Comparison of ENCODE assay signal across 8 cellular contexts in genomic region chr1:18299441-18300338, GRCh38.
A peak's percentile ranks its signal among the peaks of the same experiment; 100 is the strongest.
DNase-seq lines count a peak whose midpoint lies in the region; ATAC-seq and TF ChIP-seq lines count a peak whose summit lies in the region.

No MANE protein-coding gene starts in this region.

- no peaks in the 10 kb centered on the region for H3K27me3 ChIP-seq in Caco-2 (replicated peaks; ENCODE audit: control insufficient read depth, insufficient read depth, low read length)
- H3K27me3 ChIP-seq in GM23338 (ENCODE audit: insufficient read depth) = no peaks in the 10 kb centered on the region
- H3K27me3 ChIP-seq in Peyer's patch = no peaks in the 10 kb centered on the region
- H3K27me3 ChIP-seq in uterus = no peaks in the 10 kb centered on the region
- no peaks in the 10 kb centered on the region for H3K27me3 ChIP-seq in ovary

- no peak overlapping the region for H3K27ac Mint-ChIP-seq in Caco-2 (ENCODE audit: unreplicated experiment)
- peak overlapping the region; percentile 85 for H3K27ac Mint-ChIP-seq in GM23338

- TF ChIP-seq CTCF in Caco-2 (IDR thresholded peaks at IDR 0.05; ENCODE audit: insufficient read depth in 1 of 2, low read depth in 1 of 2, low read length in 1 of 2, severe bottlenecking in 1 of 2, unreplicated experiment in 1 of 2) (peak; percentile 62 to 67), GM23338 (conservative IDR thresholded peaks at IDR 0.05; ENCODE audit: low read depth in 2 of 2) (peak; percentile 77 to 98), Peyer's patch (IDR thresholded peaks at IDR 0.05) (peak; percentile 51 to 63 (median 54)), foreskin fibroblast (IDR thresholded peaks at IDR 0.05; ENCODE audit: low read depth, low read length) (peak; percentile 17), uterus (IDR thresholded peaks at IDR 0.05) (peak in 3 of 4 experiments; percentile 13 to 22 (median 20)), ovary (IDR thresholded peaks at IDR 0.05) (no peak)

- peaks cover 27% of the 10 kb centered on the region; the same call in 1 of the 2 replicates for H3F3A ChIP-seq in GM23338 (replicated peaks; ENCODE audit: low read depth)

- H3K36me3 Mint-ChIP-seq in Caco-2 (ENCODE audit: insufficient read depth, unreplicated experiment) = no peaks in the 10 kb centered on the region
- peaks cover 18% of the 10 kb centered on the region for H3K36me3 Mint-ChIP-seq in GM23338 (ENCODE audit: low read depth)

- TF ChIP-seq EP300 in ovary (IDR thresholded peaks at IDR 0.05) = no peak

- intact Hi-C loops in Caco-2 (cut with micrococcal nuclease; ENCODE audit: unreplicated experiment) (no loop called here), uterus (cut with DNase I; ENCODE audit: low total_unique reads) (no loop called here), ovary (cut with DNase I) (no loop called here)

- no peaks in the 10 kb centered on the region for H3K9me3 ChIP-seq in Caco-2
- H3K9me3 ChIP-seq in Peyer's patch = no peaks in the 10 kb centered on the region
- H3K9me3 ChIP-seq in uterus = no peaks in the 10 kb centered on the region
- H3K9me3 ChIP-seq in ovary = no peaks in the 10 kb centered on the region

- H3K27ac ChIP-seq in GM23338 (ENCODE audit: low read depth) (peak overlapping the region; percentile 99), Peyer's patch (no peak overlapping the region), uterus (no peak overlapping the region), ovary (no peak overlapping the region)

- no TSS peak for BruUV-seq in Caco-2 (replicated peaks; lab: Mats Ljungman, UMichigan)

- TF ChIP-seq POLR2A in Peyer's patch (IDR thresholded peaks at IDR 0.05) = no peak
- TF ChIP-seq POLR2A in uterus (IDR thresholded peaks at IDR 0.05) = no peak
- TF ChIP-seq POLR2A in ovary (IDR thresholded peaks at IDR 0.05) = no peak

- H3K79me2 ChIP-seq in GM23338 (replicated peaks; ENCODE audit: insufficient read depth) = 0 out of 2 replicates have a peak, but pooled peaks cover 5% of the 10 kb centered on the region

- H3K9me2 ChIP-seq in GM23338 (ENCODE audit: insufficient read depth) = peaks cover 10% of the 10 kb centered on the region; the same call in 1 of the 2 replicates

- peak overlapping the region; percentile 46 for H3K4me2 ChIP-seq in GM23338

- H3K4me3 Mint-ChIP-seq in Caco-2 (ENCODE audit: unreplicated experiment) (no peak overlapping the region), GM23338 (no peak overlapping the region)

- no peaks in the 10 kb centered on the region for H3K9me3 Mint-ChIP-seq in Caco-2 (ENCODE audit: unreplicated experiment)
- H3K9me3 Mint-ChIP-seq in GM23338 = peaks cover 12% of the 10 kb centered on the region

- DNase-seq in Caco-2 = peak in 1 of 2 experiments; percentile 13
- DNase-seq in GM23338 (ENCODE audit: low spot score) = peak; percentile 88
- DNase-seq in Peyer's patch = peak in 2 of 3 donors; percentile 18 to 50
- no peak for DNase-seq in foreskin fibroblast
- no peak for DNase-seq in uterus
- DNase-seq in ovary = no peak
- DNase-seq in NCI-H446 treated with DMSO at 0.1 percent for 48 hours (lab: John Stamatoyannopoulos, UW) = no peak

- POLR2A ChIA-PET in Caco-2 (lab: Charles Lee) = no interaction called here

- H3K27me3 Mint-ChIP-seq in Caco-2 (ENCODE audit: insufficient read depth, unreplicated experiment) (peaks cover 13% of the 10 kb centered on the region), GM23338 (ENCODE audit: insufficient read depth, low read depth, poor library complexity) (peaks cover 29% of the 10 kb centered on the region)

- H4K20me1 ChIP-seq in GM23338 (replicated peaks; ENCODE audit: insufficient read depth) = no peaks in the 10 kb centered on the region

- H3K36me3 ChIP-seq in Caco-2 (ENCODE audit: control insufficient read depth, insufficient read depth, low read length) = no peaks in the 10 kb centered on the region
- no peaks in the 10 kb centered on the region for H3K36me3 ChIP-seq in GM23338 (ENCODE audit: insufficient read depth)
- H3K36me3 ChIP-seq in Peyer's patch = no peaks in the 10 kb centered on the region
- H3K36me3 ChIP-seq in uterus = no peaks in the 10 kb centered on the region
- H3K36me3 ChIP-seq in ovary = no peaks in the 10 kb centered on the region

- ATAC-seq in GM23338 (peak; percentile 16), GM21423 (IDR thresholded peaks at IDR 0.05; ENCODE audit: unreplicated experiment) (no peak)

- no peaks in the 10 kb centered on the region for H3K4me1 ChIP-seq in Caco-2
- peaks cover 43% of the 10 kb centered on the region for H3K4me1 ChIP-seq in GM23338 (ENCODE audit: insufficient read depth)
- H3K4me1 ChIP-seq in Peyer's patch = no peaks in the 10 kb centered on the region
- no peaks in the 10 kb centered on the region for H3K4me1 ChIP-seq in uterus
- no peaks in the 10 kb centered on the region for H3K4me1 ChIP-seq in ovary (ENCODE audit: insufficient read depth)

- H2AFZ ChIP-seq in GM23338 = no peak overlapping the region

- CTCF ChIA-PET in Caco-2 (lab: Charles Lee) = interaction anchor here (0.9 to 1.2 kb wide), 2 partner anchors 276 to 297 kb away, joined by 3 to 4 read pairs; no protein-coding TSS in a partner anchor

- 62 to 68% (median 63%) methylated on average over 7 of the region's 7 CpGs for WGBS in ovary, 3 donors

- no peaks in the 10 kb centered on the region for H3K4me1 Mint-ChIP-seq in Caco-2 (ENCODE audit: low read depth, unreplicated experiment)
- H3K4me1 Mint-ChIP-seq in GM23338 = peaks cover 59% of the 10 kb centered on the region

- H3K4me3 ChIP-seq in Caco-2 (ENCODE audit: low read depth, low read length) = no peak overlapping the region
- H3K4me3 ChIP-seq in GM23338 = no peak overlapping the region
- H3K4me3 ChIP-seq in Peyer's patch = no peak overlapping the region
- no peak overlapping the region for H3K4me3 ChIP-seq in foreskin fibroblast (ENCODE audit: low read depth in 1 of 2, low read length in 2 of 2)
- no peak overlapping the region for H3K4me3 ChIP-seq in uterus
- no peak overlapping the region for H3K4me3 ChIP-seq in ovary

TF ChIP-seq in GM23338, 12 proteins besides CTCF, POLR2A, EP300 and RAD21:
- TF ChIP-seq CREB1 (CRISPR knock-in tag; IDR thresholded peaks at IDR 0.05; ENCODE audit: low read depth) = peak; percentile 15; the same call in 1 of the 2 replicates
- TF ChIP-seq STAT1 (IDR thresholded peaks at IDR 0.05; ENCODE audit: unreplicated experiment) = no peak

Comparison
In these comparisons a context has a peak if more than half of its experiments do, and no peak if none do; other contexts are left out.
1. DNase-seq: peak in GM23338 (single experiment) and Peyer's patch (2 of 3); none in foreskin fibroblast (0 of 2), uterus (0 of 2), ovary (0 of 5) and NCI-H446 treated with DMSO at 0.1 percent for 48 hours (single experiment).
2. CTCF ChIP-seq: peak in Caco-2 (2 of 2), GM23338 (2 of 2), Peyer's patch (6 of 6), foreskin fibroblast (single experiment) and uterus (3 of 4); none in ovary (0 of 3).